In genomic region chr1:12760256-12760795, GRCh38 we compare ENCODE assay signal across 2 cellular contexts.
A peak's percentile ranks its signal among the peaks of the same experiment; 100 is the strongest.
TF ChIP-seq lines count a peak whose summit lies in the region.

No MANE protein-coding gene starts in this region.

TF ChIP-seq in A549, 52 proteins besides CTCF, POLR2A, EP300 and RAD21:
- TF ChIP-seq SREBF2 (IDR thresholded peaks at IDR 0.05) = no peak
- TF ChIP-seq FOSL2 (IDR thresholded peaks at IDR 0.05) = no peak
- no peak for TF ChIP-seq FOSL2 (CRISPR knock-in tag; IDR thresholded peaks at IDR 0.05)
- TF ChIP-seq ATOH8 (CRISPR knock-in tag; IDR thresholded peaks at IDR 0.05; ENCODE audit: low read depth) = no peak
- no peak for TF ChIP-seq NPAS2 (CRISPR knock-in tag; IDR thresholded peaks at IDR 0.05; ENCODE audit: borderline replicate concordance)
- no peak for TF ChIP-seq NR3C1 (IDR thresholded peaks at IDR 0.05)
- TF ChIP-seq JUNB (IDR thresholded peaks at IDR 0.05) = no peak
- no peak for TF ChIP-seq FOXS1 (CRISPR knock-in tag; IDR thresholded peaks at IDR 0.05)
- TF ChIP-seq HOXB13 (CRISPR knock-in tag; IDR thresholded peaks at IDR 0.05; ENCODE audit: low read depth) = no peak
- TF ChIP-seq, protein P1, sequence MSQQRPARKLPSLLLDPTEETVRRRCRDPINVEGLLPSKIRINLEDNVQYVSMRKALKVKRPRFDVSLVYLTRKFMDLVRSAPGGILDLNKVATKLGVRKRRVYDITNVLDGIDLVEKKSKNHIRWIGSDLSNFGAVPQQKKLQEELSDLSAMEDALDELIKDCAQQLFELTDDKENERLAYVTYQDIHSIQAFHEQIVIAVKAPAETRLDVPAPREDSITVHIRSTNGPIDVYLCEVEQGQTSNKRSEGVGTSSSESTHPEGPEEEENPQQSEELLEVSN (IDR thresholded peaks at IDR 0.05; ENCODE audit: borderline replicate concordance, low read depth) = no peak
- no peak for TF ChIP-seq HOXA7 (CRISPR knock-in tag; IDR thresholded peaks at IDR 0.05)
- TF ChIP-seq MYC (IDR thresholded peaks at IDR 0.05; ENCODE audit: borderline replicate concordance, low read length) = no peak
- no peak for TF ChIP-seq ZFP36 (IDR thresholded peaks at IDR 0.05; ENCODE audit: borderline replicate concordance, partially characterized antibody)
- no peak for TF ChIP-seq GATA3 (IDR thresholded peaks at IDR 0.05; ENCODE audit: borderline replicate concordance)
- TF ChIP-seq FOSB (CRISPR knock-in tag; IDR thresholded peaks at IDR 0.05) = no peak
- TF ChIP-seq, protein P2, sequence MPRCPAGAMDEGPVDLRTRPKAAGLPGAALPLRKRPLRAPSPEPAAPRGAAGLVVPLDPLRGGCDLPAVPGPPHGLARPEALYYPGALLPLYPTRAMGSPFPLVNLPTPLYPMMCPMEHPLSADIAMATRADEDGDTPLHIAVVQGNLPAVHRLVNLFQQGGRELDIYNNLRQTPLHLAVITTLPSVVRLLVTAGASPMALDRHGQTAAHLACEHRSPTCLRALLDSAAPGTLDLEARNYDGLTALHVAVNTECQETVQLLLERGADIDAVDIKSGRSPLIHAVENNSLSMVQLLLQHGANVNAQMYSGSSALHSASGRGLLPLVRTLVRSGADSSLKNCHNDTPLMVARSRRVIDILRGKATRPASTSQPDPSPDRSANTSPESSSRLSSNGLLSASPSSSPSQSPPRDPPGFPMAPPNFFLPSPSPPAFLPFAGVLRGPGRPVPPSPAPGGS (IDR thresholded peaks at IDR 0.05) = no peak

TF ChIP-seq in H1, 55 proteins besides CTCF, POLR2A, EP300 and RAD21:
- TF ChIP-seq EGR1 (IDR thresholded peaks at IDR 0.05; ENCODE audit: borderline replicate concordance, low read depth, low read length) (peak; percentile 39; the same call in 1 of the 2 replicates), JUND (IDR thresholded peaks at IDR 0.05; ENCODE audit: low read length) (no peak), TBP (IDR thresholded peaks at IDR 0.05; ENCODE audit: low read depth, low read length) (no peak), ATF2 (IDR thresholded peaks at IDR 0.05; ENCODE audit: low read length) (no peak), POU5F1 (IDR thresholded peaks at IDR 0.05; ENCODE audit: low read depth, low read length) (no peak)
